Comparison of ENCODE assay signal across 8 cellular contexts in the genomic region with DNA sequence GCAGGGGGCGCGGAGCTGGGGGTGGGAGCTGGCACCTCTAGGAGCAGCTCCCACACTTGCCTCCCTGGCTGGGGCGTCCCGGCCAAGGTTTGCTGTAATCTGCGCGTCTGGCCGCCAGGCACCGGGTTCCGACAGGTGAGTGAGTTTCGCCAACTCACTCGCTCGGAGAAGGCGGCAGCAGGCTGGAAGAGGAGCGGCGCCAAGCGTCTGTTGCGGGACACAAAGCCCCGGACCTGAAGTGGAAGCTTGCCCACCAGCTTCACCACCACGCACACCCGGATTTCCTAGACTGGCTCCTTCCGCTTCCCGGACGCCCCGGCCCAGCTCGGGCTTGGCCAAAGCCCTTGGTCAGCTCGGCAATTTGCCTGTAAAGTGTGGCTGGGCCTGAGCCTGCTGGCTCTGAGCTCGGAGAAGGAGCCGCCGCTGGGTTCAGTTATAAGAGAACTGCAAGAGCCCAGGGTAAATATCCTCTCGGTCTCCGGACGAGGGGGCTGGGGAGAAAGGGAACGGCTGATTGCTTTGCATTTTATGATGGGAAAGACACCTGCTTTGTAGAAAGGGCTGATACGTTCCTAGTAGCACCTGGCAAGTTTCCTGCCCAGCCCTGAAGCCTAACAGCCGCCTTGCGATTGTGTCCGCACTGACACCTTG. TPM values are rescaled to one million over a fixed set of nuclear protein-coding genes. Genes with fewer than 3 reads are reported as not detected.
DNase-seq lines count a peak whose midpoint lies in the region; ATAC-seq, FAIRE-seq and TF ChIP-seq lines count a peak whose summit lies in the region.

No MANE protein-coding gene starts in this region.

- peak; percentile 15 to 33 for DNase-seq in SHP77 (lab: John Stamatoyannopoulos, UW)
- no peak for DNase-seq in SHP77 treated with DMSO at 0.1 percent for 48 hours (lab: John Stamatoyannopoulos, UW)
- DNase-seq in glutamatergic neuron: peak; percentile 32
- DNase-seq in omental fat pad (ENCODE audit: low spot score): no peak
- no peak for DNase-seq in osteocyte (ENCODE audit: extremely low spot score, unreplicated experiment)
- no peak for DNase-seq in urothelium cell line (ENCODE audit: low spot score)
- DNase-seq in RKO (ENCODE audit: low spot score): no peak

- peak; percentile 57 for ATAC-seq in omental fat pad (ENCODE audit: low FRiP score)

- H3K4me1 Mint-ChIP-seq in glutamatergic neuron (ENCODE audit: low read depth, unreplicated experiment) (peaks cover 2% of the 10 kb centered on the region), osteocyte (ENCODE audit: unreplicated experiment) (no peaks in the 10 kb centered on the region)

- H3K36me3 Mint-ChIP-seq in glutamatergic neuron (ENCODE audit: unreplicated experiment) (no peaks in the 10 kb centered on the region), osteocyte (ENCODE audit: unreplicated experiment) (no peaks in the 10 kb centered on the region)

- no peak overlapping the region for H3K27ac Mint-ChIP-seq in glutamatergic neuron (ENCODE audit: unreplicated experiment)
- no peak overlapping the region for H3K27ac Mint-ChIP-seq in osteocyte (ENCODE audit: unreplicated experiment)

- H3K27me3 Mint-ChIP-seq in glutamatergic neuron (ENCODE audit: unreplicated experiment) (peaks cover 10% of the 10 kb centered on the region), osteocyte (ENCODE audit: unreplicated experiment) (peaks cover 11% of the 10 kb centered on the region)

- H3K4me3 ChIP-seq in WI38 (ENCODE audit: low read depth, low read length): peak overlapping the region; percentile 41

- no peak for FAIRE-seq in urothelium cell line (lab: Jason Lieb, UNC)

- H3K4me3 Mint-ChIP-seq in glutamatergic neuron (ENCODE audit: unreplicated experiment) (peak overlapping the region; percentile 79), osteocyte (ENCODE audit: unreplicated experiment) (no peak overlapping the region)

- H3K9me3 Mint-ChIP-seq in glutamatergic neuron (ENCODE audit: unreplicated experiment): peaks cover 5% of the 10 kb centered on the region
- H3K9me3 Mint-ChIP-seq in osteocyte (ENCODE audit: unreplicated experiment): no peaks in the 10 kb centered on the region

- TF ChIP-seq CTCF in WI38 (IDR thresholded peaks at IDR 0.05; ENCODE audit: low read depth, low read length) (0 out of 2 replicates have a peak, but pooled peaks have one; percentile 4), glutamatergic neuron (IDR thresholded peaks at IDR 0.05; ENCODE audit: partially characterized antibody, unreplicated experiment) (no peak), omental fat pad (IDR thresholded peaks at IDR 0.05) (no peak), osteocyte (IDR thresholded peaks at IDR 0.05) (no peak)

RNA-seq across cellular contexts. Expression of gene GNA14, which starts 0.5 kb away (rescaled TPM):
- total RNA-seq in glutamatergic neuron (ENCODE audit: unreplicated experiment) (0.32 TPM), omental fat pad (1 to 10 TPM; 2.8 to 7.4 (median 4.5) TPM), osteocyte (not detected in 2 replicates)

Comparison
In these comparisons a context has a peak if more than half of its experiments do, and no peak if none do; other contexts are left out.
1. DNase-seq: peak in SHP77 (2 of 2) and glutamatergic neuron (single experiment); none in SHP77 treated with DMSO at 0.1 percent for 48 hours (single experiment), omental fat pad (single experiment), osteocyte (single experiment), urothelium cell line (single experiment) and RKO (single experiment).